Comparison of ENCODE assay signal across 8 cellular contexts in the genomic region with DNA sequence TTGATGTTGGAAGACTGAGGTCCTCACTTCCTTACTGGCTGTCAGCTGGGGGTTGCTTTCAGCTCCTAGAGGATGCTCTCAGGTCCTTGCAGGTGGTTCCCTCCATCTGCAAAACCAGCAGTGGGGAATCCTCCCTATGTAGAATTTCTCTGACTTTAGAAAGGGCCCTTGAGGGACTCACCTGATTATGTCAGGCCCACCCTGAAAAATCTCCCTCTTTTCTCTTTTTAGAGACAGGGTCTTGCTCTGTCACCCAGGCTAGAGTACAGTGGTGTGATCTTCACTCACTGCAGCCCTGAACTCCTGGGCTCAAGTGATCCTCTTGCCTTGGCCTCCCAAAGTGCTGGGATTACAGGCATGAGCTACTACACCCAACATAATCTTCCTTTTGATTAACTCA.
"Had no signal": no experiment of that assay in that cellular context is flagged by ENCODE, and none has a peak within 500 bp of the region (broad histone marks: within the 10 kb centered on the region; RNA-seq: fewer than 3 reads in every experiment).

No MANE protein-coding gene starts in this region.

- FAIRE-seq: G401.6, GM12878, GM12891, GM12892, GM18507, GM19239 had no signal

- ATAC-seq: GM12878 had no signal

- DNase-seq: GDM1, GF-D8 had no signal

- H3K4me3 ChIP-seq: GM12878 had no signal
